2 cellular contexts compared by ENCODE assay signal in genomic region chr6:16671302-16672289, GRCh38.
A peak's percentile ranks its signal among the peaks of the same experiment; 100 is the strongest.
TF ChIP-seq lines count a peak whose summit lies in the region.

No MANE protein-coding gene starts in this region.

TF ChIP-seq in IMR-90, 13 proteins besides CTCF, POLR2A, EP300 and RAD21:
- TF ChIP-seq, protein P1, sequence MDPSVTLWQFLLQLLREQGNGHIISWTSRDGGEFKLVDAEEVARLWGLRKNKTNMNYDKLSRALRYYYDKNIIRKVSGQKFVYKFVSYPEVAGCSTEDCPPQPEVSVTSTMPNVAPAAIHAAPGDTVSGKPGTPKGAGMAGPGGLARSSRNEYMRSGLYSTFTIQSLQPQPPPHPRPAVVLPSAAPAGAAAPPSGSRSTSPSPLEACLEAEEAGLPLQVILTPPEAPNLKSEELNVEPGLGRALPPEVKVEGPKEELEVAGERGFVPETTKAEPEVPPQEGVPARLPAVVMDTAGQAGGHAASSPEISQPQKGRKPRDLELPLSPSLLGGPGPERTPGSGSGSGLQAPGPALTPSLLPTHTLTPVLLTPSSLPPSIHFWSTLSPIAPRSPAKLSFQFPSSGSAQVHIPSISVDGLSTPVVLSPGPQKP (IDR thresholded peaks at IDR 0.05; ENCODE audit: borderline replicate concordance, low read depth, low read length): no peak
- peak; percentile 66 for TF ChIP-seq CEBPB (IDR thresholded peaks at IDR 0.05; ENCODE audit: low read depth, low read length)

TF ChIP-seq in liver, 16 proteins besides CTCF, POLR2A, EP300 and RAD21 (continued from another document):
- TF ChIP-seq REST (IDR thresholded peaks at IDR 0.05): no peak
- TF ChIP-seq YY1 (IDR thresholded peaks at IDR 0.05): peak; percentile 39
